ENCODE assay signal across 23 cellular contexts in the genomic region with DNA sequence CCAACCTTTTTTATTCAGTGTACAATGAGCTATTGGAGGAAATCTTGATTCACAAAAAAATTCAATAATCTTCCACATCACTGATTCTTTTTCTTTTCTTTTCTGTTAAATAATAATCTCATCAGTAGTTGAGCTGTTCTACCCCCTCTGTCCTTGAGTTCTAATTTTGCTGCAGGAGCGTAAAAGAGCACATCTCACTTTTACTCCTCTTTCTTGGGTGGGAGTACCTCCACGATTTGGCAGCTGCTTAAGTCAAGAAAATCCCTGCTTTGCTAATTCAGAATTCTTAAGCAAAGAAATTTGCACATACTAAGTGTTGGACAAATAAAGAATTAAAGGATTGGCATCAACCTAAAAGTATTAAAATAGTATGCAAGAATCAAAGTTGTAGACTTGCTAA.
DNase-seq lines count a peak whose midpoint lies in the region; ATAC-seq and TF ChIP-seq lines count a peak whose summit lies in the region.
"Had no signal": no experiment of that assay in that cellular context is flagged by ENCODE, and none has a peak within 500 bp of the region (broad histone marks: within the 10 kb centered on the region; RNA-seq: fewer than 3 reads in every experiment).

No MANE protein-coding gene starts in this region.

- no peaks in the 10 kb centered on the region for H3K79me2 ChIP-seq in GM23338 (replicated peaks; ENCODE audit: insufficient read depth)

- H3K4me1 Mint-ChIP-seq in GM23338 = peaks cover 20% of the 10 kb centered on the region
- H3K4me1 Mint-ChIP-seq: CD14-positive monocyte; CD4-positive, alpha-beta memory T cell; CD4-positive, CD25-positive, alpha-beta regulatory T cell; CD8-positive, alpha-beta memory T cell had no signal

- no peak overlapping the region for H3K9ac ChIP-seq in SK-N-MC (ENCODE audit: insufficient read length)
- H3K9ac ChIP-seq: BLaER1 had no signal

- H3K27me3 ChIP-seq in GM23338 (ENCODE audit: insufficient read depth) = no peaks in the 10 kb centered on the region
- H3K27me3 ChIP-seq: BE2C, BLaER1 had no signal

- H3K4me1 ChIP-seq in GM23338 (ENCODE audit: insufficient read depth) = peaks cover 27% of the 10 kb centered on the region
- H3K4me1 ChIP-seq: A549, BE2C, BLaER1 had no signal

- no peak overlapping the region for H2AFZ ChIP-seq in GM23338

- H3K4me2 ChIP-seq in GM23338 = peak overlapping the region; percentile 10
- H3K4me2 ChIP-seq: A549, BLaER1 had no signal

- no peaks in the 10 kb centered on the region for H3K36me3 Mint-ChIP-seq in GM23338 (ENCODE audit: low read depth)
- H3K36me3 Mint-ChIP-seq: CD14-positive monocyte; CD4-positive, alpha-beta memory T cell; CD4-positive, CD25-positive, alpha-beta regulatory T cell; CD8-positive, alpha-beta memory T cell had no signal

- no peaks in the 10 kb centered on the region for H3K36me3 ChIP-seq in GM23338 (ENCODE audit: insufficient read depth)
- no peaks in the 10 kb centered on the region for H3K36me3 ChIP-seq in SK-N-MC (ENCODE audit: insufficient read depth, low read length)
- H3K36me3 ChIP-seq: BE2C, BLaER1 had no signal

- ATAC-seq in GM23338 (no peak), GM18519 (IDR thresholded peaks at IDR 0.05; ENCODE audit: low FRiP score, unreplicated experiment) (no peak)
- ATAC-seq: A549, GM12878 had no signal

- H3K27ac ChIP-seq in GM23338 (ENCODE audit: low read depth) = no peak overlapping the region
- H3K27ac ChIP-seq in SK-N-MC = 0 out of 2 replicates have a peak overlapping the region, but pooled peaks have one; percentile 19
- H3K27ac ChIP-seq: 22Rv1, A549, BLaER1 had no signal

- H3K9me3 Mint-ChIP-seq in GM23338 = no peaks in the 10 kb centered on the region

- 0 out of 2 replicates have a peak overlapping the region, but pooled peaks have one; percentile 61 for H3K27ac Mint-ChIP-seq in GM23338
- H3K27ac Mint-ChIP-seq: CD14-positive monocyte; CD4-positive, alpha-beta memory T cell; CD4-positive, CD25-positive, alpha-beta regulatory T cell; CD8-positive, alpha-beta memory T cell had no signal

- H3F3A ChIP-seq in GM23338 (replicated peaks; ENCODE audit: low read depth) = no peaks in the 10 kb centered on the region

- no peaks in the 10 kb centered on the region for H3K27me3 Mint-ChIP-seq in GM23338 (ENCODE audit: insufficient read depth, low read depth, poor library complexity)
- H3K27me3 Mint-ChIP-seq: CD4-positive, alpha-beta memory T cell; CD4-positive, CD25-positive, alpha-beta regulatory T cell; CD8-positive, alpha-beta memory T cell had no signal

- H4K20me1 ChIP-seq in GM23338 (replicated peaks; ENCODE audit: insufficient read depth) = no peaks in the 10 kb centered on the region
- H4K20me1 ChIP-seq: BLaER1 had no signal

- no peaks in the 10 kb centered on the region for H3K9me2 ChIP-seq in GM23338 (ENCODE audit: insufficient read depth)

- TF ChIP-seq CTCF in GM23338 (conservative IDR thresholded peaks at IDR 0.05; ENCODE audit: low read depth in 2 of 2) = no peak

- no peaks in the 10 kb centered on the region for H3K9me3 ChIP-seq in SK-N-MC (ENCODE audit: low read depth, low read length)
- H3K9me3 ChIP-seq: A549, BE2C, BLaER1 had no signal

- H3K4me3 ChIP-seq in GM23338 (no peak overlapping the region), SK-N-MC (peak overlapping the region; percentile 13; the same call in 1 of the 2 replicates)
- H3K4me3 ChIP-seq: A549, BLaER1, GM12878 had no signal

- no peak overlapping the region for H3K4me3 Mint-ChIP-seq in GM23338
- H3K4me3 Mint-ChIP-seq: CD14-positive monocyte; CD4-positive, alpha-beta memory T cell; CD4-positive, CD25-positive, alpha-beta regulatory T cell; CD8-positive, alpha-beta memory T cell had no signal

- no peak for DNase-seq in GM23338 (ENCODE audit: low spot score)
- no peak for DNase-seq in SK-N-MC (ENCODE audit: low read depth, low spot score)
- peak; percentile 63 for DNase-seq in putamen (ENCODE audit: low spot score)
- DNase-seq in NCI-H446 (lab: John Stamatoyannopoulos, UW) = no peak
- DNase-seq: BE2C; C1 segment of cervical spinal cord; CD4-positive, alpha-beta memory T cell; CD4-positive, CD25-positive, alpha-beta regulatory T cell; CD8-positive, alpha-beta memory T cell; COR-L47; DMS 273 treated with DMSO at 0.1 percent for 48 hours; DMS153; DMS53; DMS79; DND-41; EL; GDM1 had no signal

TF ChIP-seq in GM23338, 12 proteins besides CTCF, POLR2A, EP300 and RAD21:
- TF ChIP-seq, protein P1, sequence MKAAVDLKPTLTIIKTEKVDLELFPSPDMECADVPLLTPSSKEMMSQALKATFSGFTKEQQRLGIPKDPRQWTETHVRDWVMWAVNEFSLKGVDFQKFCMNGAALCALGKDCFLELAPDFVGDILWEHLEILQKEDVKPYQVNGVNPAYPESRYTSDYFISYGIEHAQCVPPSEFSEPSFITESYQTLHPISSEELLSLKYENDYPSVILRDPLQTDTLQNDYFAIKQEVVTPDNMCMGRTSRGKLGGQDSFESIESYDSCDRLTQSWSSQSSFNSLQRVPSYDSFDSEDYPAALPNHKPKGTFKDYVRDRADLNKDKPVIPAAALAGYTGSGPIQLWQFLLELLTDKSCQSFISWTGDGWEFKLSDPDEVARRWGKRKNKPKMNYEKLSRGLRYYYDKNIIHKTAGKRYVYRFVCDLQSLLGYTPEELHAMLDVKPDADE (IDR thresholded peaks at IDR 0.05) = no peak
- no peak for TF ChIP-seq JUNB (IDR thresholded peaks at IDR 0.05; ENCODE audit: unreplicated experiment)
- no peak for TF ChIP-seq ZNF331 (CRISPR knock-in tag; IDR thresholded peaks at IDR 0.05; ENCODE audit: low read depth)
- no peak for TF ChIP-seq ZNF114 (CRISPR knock-in tag; IDR thresholded peaks at IDR 0.05)
- TF ChIP-seq POLR2AphosphoS5 (IDR thresholded peaks at IDR 0.05; ENCODE audit: low read depth) = no peak
- TF ChIP-seq, protein P2, sequence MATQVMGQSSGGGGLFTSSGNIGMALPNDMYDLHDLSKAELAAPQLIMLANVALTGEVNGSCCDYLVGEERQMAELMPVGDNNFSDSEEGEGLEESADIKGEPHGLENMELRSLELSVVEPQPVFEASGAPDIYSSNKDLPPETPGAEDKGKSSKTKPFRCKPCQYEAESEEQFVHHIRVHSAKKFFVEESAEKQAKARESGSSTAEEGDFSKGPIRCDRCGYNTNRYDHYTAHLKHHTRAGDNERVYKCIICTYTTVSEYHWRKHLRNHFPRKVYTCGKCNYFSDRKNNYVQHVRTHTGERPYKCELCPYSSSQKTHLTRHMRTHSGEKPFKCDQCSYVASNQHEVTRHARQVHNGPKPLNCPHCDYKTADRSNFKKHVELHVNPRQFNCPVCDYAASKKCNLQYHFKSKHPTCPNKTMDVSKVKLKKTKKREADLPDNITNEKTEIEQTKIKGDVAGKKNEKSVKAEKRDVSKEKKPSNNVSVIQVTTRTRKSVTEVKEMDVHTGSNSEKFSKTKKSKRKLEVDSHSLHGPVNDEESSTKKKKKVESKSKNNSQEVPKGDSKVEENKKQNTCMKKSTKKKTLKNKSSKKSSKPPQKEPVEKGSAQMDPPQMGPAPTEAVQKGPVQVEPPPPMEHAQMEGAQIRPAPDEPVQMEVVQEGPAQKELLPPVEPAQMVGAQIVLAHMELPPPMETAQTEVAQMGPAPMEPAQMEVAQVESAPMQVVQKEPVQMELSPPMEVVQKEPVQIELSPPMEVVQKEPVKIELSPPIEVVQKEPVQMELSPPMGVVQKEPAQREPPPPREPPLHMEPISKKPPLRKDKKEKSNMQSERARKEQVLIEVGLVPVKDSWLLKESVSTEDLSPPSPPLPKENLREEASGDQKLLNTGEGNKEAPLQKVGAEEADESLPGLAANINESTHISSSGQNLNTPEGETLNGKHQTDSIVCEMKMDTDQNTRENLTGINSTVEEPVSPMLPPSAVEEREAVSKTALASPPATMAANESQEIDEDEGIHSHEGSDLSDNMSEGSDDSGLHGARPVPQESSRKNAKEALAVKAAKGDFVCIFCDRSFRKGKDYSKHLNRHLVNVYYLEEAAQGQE (IDR thresholded peaks at IDR 0.05; ENCODE audit: unreplicated experiment) = no peak
TF ChIP-seq in GM23338: peak in this region for 0.
